8 cellular contexts compared by ENCODE assay signal in genomic region chr16:30874821-30875717, GRCh38. TPM values are rescaled to one million over a fixed set of nuclear protein-coding genes. Genes with fewer than 3 reads are reported as not detected.
DNase-seq lines count a peak whose midpoint lies in the region; ATAC-seq, FAIRE-seq and TF ChIP-seq lines count a peak whose summit lies in the region.

No MANE protein-coding gene starts in this region.

- H3K4me1 Mint-ChIP-seq in T-helper 17 cell: peaks cover 22% of the 10 kb centered on the region

- H3K27ac Mint-ChIP-seq in T-helper 17 cell: peak overlapping the region; percentile 94

- FAIRE-seq in urothelium cell line (lab: Jason Lieb, UNC): no peak

- peaks cover 0 to 24% of the 10 kb centered on the region in 2 donors for H3K4me1 ChIP-seq in right atrium auricular region

- ATAC-seq in HG02798 (IDR thresholded peaks at IDR 0.05; ENCODE audit: poor library complexity, unreplicated experiment): peak; percentile 87
- ATAC-seq in T-helper 17 cell: peak; percentile 88

- H3K4me3 ChIP-seq in right atrium auricular region: peak overlapping the region; percentile 78 to 90

- H3K4me3 Mint-ChIP-seq in T-helper 17 cell: peak overlapping the region; percentile 94

- in situ Hi-C loops in GM13976 (cut with MboI; ENCODE audit: low sequenced_read_pairs, unreplicated experiment): no loop called here

- DNase-seq in GM13976 (ENCODE audit: low spot score): peak; percentile 91
- peak; percentile 97 for DNase-seq in NCI-H146 (lab: John Stamatoyannopoulos, UW)
- DNase-seq in T-helper 17 cell: peak; percentile 73 to 85 (median 75)
- peak; percentile 86 for DNase-seq in right atrium auricular region (ENCODE audit: low spot score)
- peak; percentile 66 for DNase-seq in pulmonary artery endothelial cell (ENCODE audit: low read depth, low spot score)
- peak; percentile 88 for DNase-seq in urothelium cell line (ENCODE audit: low spot score)

- TF ChIP-seq CTCF in GM13976 (IDR thresholded peaks at IDR 0.05; ENCODE audit: borderline replicate concordance, control extremely low read depth, extremely low read depth, insufficient read depth, missing control alignments) (no peak), right atrium auricular region (IDR thresholded peaks at IDR 0.05) (peak in 1 of 2 donors; percentile 9)

- H3K36me3 ChIP-seq in right atrium auricular region: no peaks in the 10 kb centered on the region

- no peaks in the 10 kb centered on the region for H3K27me3 Mint-ChIP-seq in T-helper 17 cell

- H3K9me3 ChIP-seq in T-helper 17 cell (ENCODE audit: control insufficient read depth, low read length, poor library complexity, severe bottlenecking): no peaks in the 10 kb centered on the region
- H3K9me3 ChIP-seq in right atrium auricular region: no peaks in the 10 kb centered on the region

- peak overlapping the region; percentile 88 for H3K27ac ChIP-seq in angular gyrus (ENCODE audit: low read depth, low read length)
- H3K27ac ChIP-seq in right atrium auricular region: peak overlapping the region; percentile 93 to 94

- no peaks in the 10 kb centered on the region for H3K27me3 ChIP-seq in right atrium auricular region

- peaks cover 2% of the 10 kb centered on the region for H3K36me3 Mint-ChIP-seq in T-helper 17 cell (ENCODE audit: low read depth)

RNA-seq across cellular contexts. Expression of gene BCL7C, which starts 18.8 kb away (rescaled TPM):
- total RNA-seq in T-helper 17 cell (10 to 100 TPM; 22.5 to 22.8 TPM), right atrium auricular region (10 to 100 TPM; 21.1 to 35.1 TPM), pulmonary artery endothelial cell (28.8 and 30.7 TPM in 2 replicates)

RNA-seq across cellular contexts. Expression of gene CTF1, which starts 21.3 kb away (rescaled TPM):
- under 1 TPM in 1 of 2 donors, not detected in 1; 0.26 TPM for total RNA-seq in T-helper 17 cell
- total RNA-seq in right atrium auricular region: 1 to 10 TPM; 6.5 to 7.6 TPM
- 0.20 and 0.21 TPM in 2 replicates for total RNA-seq in pulmonary artery endothelial cell

RNA-seq across cellular contexts. Expression of gene FBXL19, which starts 48.3 kb away (rescaled TPM):
- 10 to 100 TPM; 12.6 to 13.2 TPM for total RNA-seq in T-helper 17 cell
- total RNA-seq in right atrium auricular region: 1 to 10 TPM; 5.7 to 7.9 TPM
- 27.0 and 29.7 TPM in 2 replicates for total RNA-seq in pulmonary artery endothelial cell

Comparison
In these comparisons a context has a peak if more than half of its experiments do, and no peak if none do; other contexts are left out.
1. Peak in every context shown above with its lines: DNase-seq, ATAC-seq, H3K4me3 ChIP-seq and H3K27ac ChIP-seq.